28 cellular contexts compared by ENCODE assay signal in the genomic region with DNA sequence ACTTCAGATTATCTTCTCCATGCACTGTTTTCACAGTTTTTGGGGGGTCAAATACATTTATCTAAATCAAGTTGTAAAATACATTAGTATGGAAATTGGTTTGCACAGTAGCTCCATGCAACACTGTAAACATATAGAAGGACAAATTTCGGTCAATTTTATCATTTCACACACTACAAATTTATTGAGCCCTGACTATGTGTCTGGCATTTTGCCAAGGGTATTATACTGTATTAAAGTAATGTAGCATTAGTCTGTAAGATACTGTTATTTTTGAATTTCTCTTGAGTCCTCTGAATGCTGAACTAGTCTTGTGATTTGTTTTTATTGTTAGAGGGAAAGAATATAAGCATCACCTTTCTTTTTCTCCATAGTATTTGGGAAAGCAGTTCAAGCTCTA. TPM values are rescaled to one million over a fixed set of nuclear protein-coding genes. Genes with fewer than 3 reads are reported as not detected.
DNase-seq lines count a peak whose midpoint lies in the region; ATAC-seq and TF ChIP-seq lines count a peak whose summit lies in the region.
"Had no signal": no experiment of that assay in that cellular context is flagged by ENCODE, and none has a peak within 500 bp of the region (broad histone marks: within the 10 kb centered on the region; RNA-seq: fewer than 3 reads in every experiment).

No MANE protein-coding gene starts in this region.

- H3K36me3 ChIP-seq in CD8-positive, alpha-beta memory T cell (ENCODE audit: insufficient read depth, low read length), result no peaks in the 10 kb centered on the region
- H3K36me3 ChIP-seq: BE2C, right atrium auricular region had no signal

- intact Hi-C loops in activated naive CD4-positive, alpha-beta T cell treated with anti-CD3 and anti-CD28 coated beads for 36 hours (cut with micrococcal nuclease), result loop anchor here (2.0 to 5.0 kb wide), 3 partner anchors 237 to 554 kb away; no protein-coding TSS in a partner anchor
- intact Hi-C loops in activated CD8-positive, alpha-beta T cell treated with anti-CD3 and anti-CD28 coated beads for 36 hours (cut with micrococcal nuclease), result loop anchor here (2.0 kb wide), 1 partner anchor 35 kb away; a partner anchor contains a TSS

- CTCF ChIA-PET in activated naive CD4-positive, alpha-beta T cell treated with anti-CD3 and anti-CD28 coated beads for 36 hours (lab: Charles Lee), result interaction anchor here (0.5 to 9.0 kb wide), 8 partner anchors 10 to 222 kb away, joined by 3 to 64 read pairs (median 4); a partner anchor contains a TSS
- CTCF ChIA-PET in CD8-positive, alpha-beta memory T cell (lab: Charles Lee), result interaction anchor here (1.1 to 5.5 kb wide), 4 partner anchors 10 to 98 kb away, joined by 3 to 27 read pairs (median 4); a partner anchor contains a TSS
- CTCF ChIA-PET in activated CD8-positive, alpha-beta T cell treated with anti-CD3 and anti-CD28 coated beads for 36 hours (lab: Charles Lee), result interaction anchor here (0.8 to 9.8 kb wide), 3 partner anchors 12 to 99 kb away, joined by 3 to 84 read pairs (median 4); a partner anchor contains a TSS

- peaks cover 32% of the 10 kb centered on the region for H3K4me1 Mint-ChIP-seq in activated naive CD4-positive, alpha-beta T cell treated with anti-CD3 and anti-CD28 coated beads for 36 hours (ENCODE audit: low read depth)
- peaks cover 34 to 45% (median 43%) of the 10 kb centered on the region in 3 donors for H3K4me1 Mint-ChIP-seq in CD8-positive, alpha-beta memory T cell
- peaks cover 29% of the 10 kb centered on the region for H3K4me1 Mint-ChIP-seq in activated CD8-positive, alpha-beta T cell treated with anti-CD3 and anti-CD28 coated beads for 36 hours (ENCODE audit: low read depth)
- peaks cover 31% of the 10 kb centered on the region for H3K4me1 Mint-ChIP-seq in neural crest cell
- H3K4me1 Mint-ChIP-seq: endodermal cell had no signal

- POLR2A ChIA-PET in CD8-positive, alpha-beta memory T cell (lab: Charles Lee), result interaction anchor here (0.5 to 4.3 kb wide), 2 partner anchors 34 to 71 kb away, joined by 4 to 39 read pairs; a partner anchor contains a TSS
- POLR2A ChIA-PET in activated CD8-positive, alpha-beta T cell treated with anti-CD3 and anti-CD28 coated beads for 36 hours (lab: Charles Lee), result interaction anchor here (0.6 to 3.8 kb wide), 4 partner anchors 35 to 279 kb away, joined by 3 to 15 read pairs (median 6); a partner anchor contains a TSS

- no peak for ATAC-seq in activated naive CD4-positive, alpha-beta T cell treated with anti-CD3 and anti-CD28 coated beads, Interleukin-2, amount 50 U/mL, for 72 hours
- no peak for ATAC-seq in activated CD8-positive, alpha-beta T cell treated with anti-CD3 and anti-CD28 coated beads for 36 hours
- no peak for ATAC-seq in left lobe of liver
- ATAC-seq: left colon, Right ventricle myocardium inferior, T-helper 17 cell had no signal

- no peaks in the 10 kb centered on the region for H3K9me3 ChIP-seq in CD8-positive, alpha-beta memory T cell (ENCODE audit: low read length)
- H3K9me3 ChIP-seq: BE2C, right atrium auricular region, testis had no signal

- no peak for DNase-seq in activated naive CD4-positive, alpha-beta T cell treated with anti-CD3 and anti-CD28 coated beads for 36 hours
- no peak for DNase-seq in activated naive CD4-positive, alpha-beta T cell treated with anti-CD3 and anti-CD28 coated beads, Interleukin-2, amount 50 U/mL, for 72 hours (ENCODE audit: low spot score in 2 of 2)
- no peak for DNase-seq in CD8-positive, alpha-beta memory T cell
- no peak for DNase-seq in activated CD8-positive, alpha-beta T cell treated with anti-CD3 and anti-CD28 coated beads for 36 hours
- no peak for DNase-seq in neural crest cell (ENCODE audit: low read depth, low spot score)
- no peak for DNase-seq in middle frontal gyrus (ENCODE audit: extremely low spot score, low spot score)
- no peak for DNase-seq in left lobe of liver (ENCODE audit: low spot score)
- DNase-seq: ACHN; activated CD8-positive, alpha-beta memory T cell treated with anti-CD3 and anti-CD28 coated beads, Interleukin-2, amount 50 U/mL, for 48 hours; BE2C; central memory CD4-positive, alpha-beta T cell; COR-L47; DMS53; endodermal cell; H9; Karpas-422; mammary epithelial cell; NCI-H1417 treated with DMSO at 0.1 percent for 48 hours; NCI-H2029 treated with DMSO at 0.1 percent for 48 hours; NCI-H526; stimulated activated naive CD4-positive, alpha-beta T cell treated with Interleukin-2 at 50 U/mL for 16 hours; T-helper 17 cell; testis had no signal

- H3K27me3 ChIP-seq in CD8-positive, alpha-beta memory T cell (ENCODE audit: insufficient read depth, low read length, poor library complexity, severe bottlenecking), result no peaks in the 10 kb centered on the region
- H3K27me3 ChIP-seq: BE2C, right atrium auricular region, testis had no signal

- peaks cover 15% of the 10 kb centered on the region for H3K36me3 Mint-ChIP-seq in activated naive CD4-positive, alpha-beta T cell treated with anti-CD3 and anti-CD28 coated beads for 36 hours (ENCODE audit: low read depth)
- peaks cover 26 to 30% of the 10 kb centered on the region in 2 donors for H3K36me3 Mint-ChIP-seq in activated naive CD4-positive, alpha-beta T cell treated with anti-CD3 and anti-CD28 coated beads, Interleukin-2, amount 50 U/mL, for 72 hours
- H3K36me3 Mint-ChIP-seq in CD8-positive, alpha-beta memory T cell, result peaks cover 0 to 17% (median 0%) of the 10 kb centered on the region in 3 donors
- H3K36me3 Mint-ChIP-seq in activated CD8-positive, alpha-beta T cell treated with anti-CD3 and anti-CD28 coated beads for 36 hours (ENCODE audit: low read depth), result peaks cover 23% of the 10 kb centered on the region
- H3K36me3 Mint-ChIP-seq in neural crest cell (ENCODE audit: low read depth), result peaks cover 7% of the 10 kb centered on the region

- peaks cover 29% of the 10 kb centered on the region for H3K4me1 ChIP-seq in CD8-positive, alpha-beta memory T cell (ENCODE audit: insufficient read depth, low read length)
- H3K4me1 ChIP-seq: BE2C, testis had no signal

- H3K9me3 Mint-ChIP-seq in activated naive CD4-positive, alpha-beta T cell treated with anti-CD3 and anti-CD28 coated beads for 36 hours, result peaks cover 2% of the 10 kb centered on the region
- H3K9me3 Mint-ChIP-seq in activated naive CD4-positive, alpha-beta T cell treated with anti-CD3 and anti-CD28 coated beads, Interleukin-2, amount 50 U/mL, for 72 hours, result peaks cover 6 to 7% of the 10 kb centered on the region in 2 donors
- H3K9me3 Mint-ChIP-seq in CD8-positive, alpha-beta memory T cell, result no peaks in the 10 kb centered on the region
- peaks cover 5% of the 10 kb centered on the region for H3K9me3 Mint-ChIP-seq in activated CD8-positive, alpha-beta T cell treated with anti-CD3 and anti-CD28 coated beads for 36 hours
- peaks cover 13% of the 10 kb centered on the region for H3K9me3 Mint-ChIP-seq in neural crest cell
- H3K9me3 Mint-ChIP-seq: dendritic cell treated with granulocyte-macrophage colony-stimulating factor and Interleukin-4, amounts not matched to agents 40 ng/mL and 50 ng/mL, for 4 days had no signal

- H3K4me3 ChIP-seq in CD8-positive, alpha-beta memory T cell (ENCODE audit: low read length), result no peak overlapping the region
- H3K4me3 ChIP-seq: right atrium auricular region, smooth muscle cell had no signal

- H3K27ac Mint-ChIP-seq in activated naive CD4-positive, alpha-beta T cell treated with anti-CD3 and anti-CD28 coated beads for 36 hours, result peak overlapping the region; percentile 22
- H3K27ac Mint-ChIP-seq in activated naive CD4-positive, alpha-beta T cell treated with anti-CD3 and anti-CD28 coated beads, Interleukin-2, amount 50 U/mL, for 72 hours, result no peak overlapping the region
- H3K27ac Mint-ChIP-seq in CD8-positive, alpha-beta memory T cell, result peak overlapping the region in 5 of 8 donors; percentile 21 to 98 (median 72)
- peak overlapping the region; percentile 96 for H3K27ac Mint-ChIP-seq in activated CD8-positive, alpha-beta T cell treated with anti-CD3 and anti-CD28 coated beads for 36 hours
- H3K27ac Mint-ChIP-seq in neural crest cell (ENCODE audit: unreplicated experiment), result no peak overlapping the region
- H3K27ac Mint-ChIP-seq: endodermal cell, H9 had no signal

- peak overlapping the region; percentile 5 for H3K4me3 Mint-ChIP-seq in activated naive CD4-positive, alpha-beta T cell treated with anti-CD3 and anti-CD28 coated beads for 36 hours
- peak overlapping the region in 5 of 7 donors; percentile 15 to 77 (median 44) for H3K4me3 Mint-ChIP-seq in CD8-positive, alpha-beta memory T cell
- H3K4me3 Mint-ChIP-seq in activated CD8-positive, alpha-beta T cell treated with anti-CD3 and anti-CD28 coated beads for 36 hours, result no peak overlapping the region
- H3K4me3 Mint-ChIP-seq in neural crest cell, result peak overlapping the region; percentile 99
- H3K4me3 Mint-ChIP-seq: dendritic cell treated with granulocyte-macrophage colony-stimulating factor and Interleukin-4, amounts not matched to agents 40 ng/mL and 50 ng/mL, for 4 days; endodermal cell; T-helper 17 cell had no signal

- H3K27me3 Mint-ChIP-seq in activated naive CD4-positive, alpha-beta T cell treated with anti-CD3 and anti-CD28 coated beads for 36 hours (ENCODE audit: low read depth), result no peaks in the 10 kb centered on the region
- H3K27me3 Mint-ChIP-seq in CD8-positive, alpha-beta memory T cell, result peaks cover 0 to 3% of the 10 kb centered on the region in 2 donors
- H3K27me3 Mint-ChIP-seq in activated CD8-positive, alpha-beta T cell treated with anti-CD3 and anti-CD28 coated beads for 36 hours, result no peaks in the 10 kb centered on the region
- H3K27me3 Mint-ChIP-seq in neural crest cell (ENCODE audit: low read depth), result no peaks in the 10 kb centered on the region
- H3K27me3 Mint-ChIP-seq: dendritic cell treated with granulocyte-macrophage colony-stimulating factor and Interleukin-4, amounts not matched to agents 40 ng/mL and 50 ng/mL, for 4 days; T-helper 17 cell had no signal

- H3K27ac ChIP-seq in CD8-positive, alpha-beta memory T cell (ENCODE audit: low read depth, low read length), result no peak overlapping the region
- H3K27ac ChIP-seq: right atrium auricular region had no signal

- no peak for TF ChIP-seq CTCF in activated CD8-positive, alpha-beta T cell treated with anti-CD3 and anti-CD28 coated beads for 36 hours (IDR thresholded peaks at IDR 0.05)
- no peak for TF ChIP-seq CTCF in neural crest cell (conservative IDR thresholded peaks at IDR 0.05)

RNA-seq across cellular contexts. Expression of a gene that starts 1.3 kb away (rescaled TPM):
- 1 to 10 TPM; 1.1 to 1.5 TPM for total RNA-seq in activated naive CD4-positive, alpha-beta T cell treated with anti-CD3 and anti-CD28 coated beads for 36 hours
- total RNA-seq in activated naive CD4-positive, alpha-beta T cell treated with anti-CD3 and anti-CD28 coated beads, Interleukin-2, amount 50 U/mL, for 72 hours, result 1 to 10 TPM; 1.9 to 2.0 TPM
- 1 to 10 TPM in 1 of 2 experiments, under 1 TPM in 1; 0.74 to 1.9 TPM for total RNA-seq in CD8-positive, alpha-beta memory T cell
- polyA plus RNA-seq in CD8-positive, alpha-beta memory T cell, result 0.52 TPM
- total RNA-seq in activated CD8-positive, alpha-beta T cell treated with anti-CD3 and anti-CD28 coated beads for 36 hours, result 1 to 10 TPM; 1.7 to 1.9 TPM
- total RNA-seq in neural crest cell (0.23 and 0.50 TPM in 2 replicates), left lobe of liver (0.25 TPM)
- total RNA-seq: H9, smooth muscle cell had no signal

RNA-seq across cellular contexts. Expression of a gene that starts 1.5 kb away (rescaled TPM):
- 10 to 100 TPM; 76.6 to 81.8 TPM for total RNA-seq in activated naive CD4-positive, alpha-beta T cell treated with anti-CD3 and anti-CD28 coated beads for 36 hours
- total RNA-seq in activated naive CD4-positive, alpha-beta T cell treated with anti-CD3 and anti-CD28 coated beads, Interleukin-2, amount 50 U/mL, for 72 hours, result 100 to 1,000 TPM; 113 to 122 TPM
- 10 to 100 TPM; 86.4 to 88.3 TPM for total RNA-seq in CD8-positive, alpha-beta memory T cell
- 150 TPM for polyA plus RNA-seq in CD8-positive, alpha-beta memory T cell
- 10 to 100 TPM; 71.7 to 76.4 TPM for total RNA-seq in activated CD8-positive, alpha-beta T cell treated with anti-CD3 and anti-CD28 coated beads for 36 hours
- 89.0 and 99.3 TPM in 2 replicates for total RNA-seq in neural crest cell
- 42.3 TPM for total RNA-seq in left lobe of liver

RNA-seq across cellular contexts. Expression of a gene that starts 34.8 kb away (rescaled TPM):
- 10 to 100 TPM; 37.0 to 39.5 TPM for total RNA-seq in activated naive CD4-positive, alpha-beta T cell treated with anti-CD3 and anti-CD28 coated beads for 36 hours
- 10 to 100 TPM; 17.4 to 41.5 TPM for total RNA-seq in activated naive CD4-positive, alpha-beta T cell treated with anti-CD3 and anti-CD28 coated beads, Interleukin-2, amount 50 U/mL, for 72 hours
- 10 to 100 TPM; 43.2 to 44.0 TPM for total RNA-seq in CD8-positive, alpha-beta memory T cell
- polyA plus RNA-seq in CD8-positive, alpha-beta memory T cell, result 9.8 TPM
- 10 to 100 TPM; 77.1 to 77.3 TPM for total RNA-seq in activated CD8-positive, alpha-beta T cell treated with anti-CD3 and anti-CD28 coated beads for 36 hours
- total RNA-seq in neural crest cell (20.8 and 20.9 TPM in 2 replicates), left lobe of liver (2.2 TPM)

RNA-seq across cellular contexts. Expression of a gene that starts 35.4 kb away (rescaled TPM):
- 10 to 100 TPM; 58.2 to 59.8 TPM for total RNA-seq in activated naive CD4-positive, alpha-beta T cell treated with anti-CD3 and anti-CD28 coated beads for 36 hours
- total RNA-seq in activated naive CD4-positive, alpha-beta T cell treated with anti-CD3 and anti-CD28 coated beads, Interleukin-2, amount 50 U/mL, for 72 hours, result 10 to 100 TPM; 49.9 to 74.0 TPM
- total RNA-seq in CD8-positive, alpha-beta memory T cell, result 10 to 100 TPM; 59.4 TPM
- polyA plus RNA-seq in CD8-positive, alpha-beta memory T cell, result 33.9 TPM
- total RNA-seq in activated CD8-positive, alpha-beta T cell treated with anti-CD3 and anti-CD28 coated beads for 36 hours, result 10 to 100 TPM; 69.1 TPM
- total RNA-seq in neural crest cell (27.3 and 28.1 TPM in 2 replicates), left lobe of liver (16.6 TPM)

RNA-seq across cellular contexts. Expression of a gene that starts 53.3 kb away (rescaled TPM):
- 100 to 1,000 TPM; 279 to 311 TPM for total RNA-seq in activated naive CD4-positive, alpha-beta T cell treated with anti-CD3 and anti-CD28 coated beads for 36 hours
- total RNA-seq in activated naive CD4-positive, alpha-beta T cell treated with anti-CD3 and anti-CD28 coated beads, Interleukin-2, amount 50 U/mL, for 72 hours, result 100 to 1,000 TPM; 298 to 315 TPM
- 100 to 1,000 TPM; 266 to 293 TPM for total RNA-seq in CD8-positive, alpha-beta memory T cell
- polyA plus RNA-seq in CD8-positive, alpha-beta memory T cell, result 800 TPM
- total RNA-seq in activated CD8-positive, alpha-beta T cell treated with anti-CD3 and anti-CD28 coated beads for 36 hours, result 100 to 1,000 TPM; 229 to 240 TPM
- 131 and 146 TPM in 2 replicates for total RNA-seq in neural crest cell
- total RNA-seq in left lobe of liver, result 54.0 TPM

Comparison
In these comparisons a context has a peak if more than half of its experiments do, and no peak if none do; other contexts are left out.
1. H3K27ac Mint-ChIP-seq: peak in activated naive CD4-positive, alpha-beta T cell treated with anti-CD3 and anti-CD28 coated beads for 36 hours (single experiment), CD8-positive, alpha-beta memory T cell (5 of 8) and activated CD8-positive, alpha-beta T cell treated with anti-CD3 and anti-CD28 coated beads for 36 hours (single experiment); none in activated naive CD4-positive, alpha-beta T cell treated with anti-CD3 and anti-CD28 coated beads, Interleukin-2, amount 50 U/mL, for 72 hours (0 of 2) and neural crest cell (single experiment).